ENCODE assay signal across 14 cellular contexts in the genomic region with DNA sequence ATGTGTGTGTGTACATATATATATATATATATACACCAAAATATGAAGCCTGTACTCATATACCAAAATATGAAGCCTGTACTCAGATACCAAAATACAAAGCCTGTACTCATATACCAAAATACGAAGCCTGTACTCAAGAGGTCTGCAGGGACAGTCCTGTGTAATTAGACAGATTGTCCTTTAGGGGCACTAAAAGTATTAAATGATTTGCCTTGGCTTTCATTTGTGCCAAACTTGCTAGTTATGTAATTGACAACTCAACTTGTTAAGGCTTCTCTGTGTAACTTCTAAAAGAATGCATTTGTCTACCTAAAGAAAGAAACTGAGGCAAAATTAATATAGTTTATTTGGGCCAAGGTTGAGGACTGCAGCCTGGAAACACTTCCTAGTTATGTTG.
DNase-seq lines count a peak whose midpoint lies in the region; ATAC-seq, FAIRE-seq and TF ChIP-seq lines count a peak whose summit lies in the region.
"Had no signal": no experiment of that assay in that cellular context is flagged by ENCODE, and none has a peak within 500 bp of the region (broad histone marks: within the 10 kb centered on the region; RNA-seq: fewer than 3 reads in every experiment).

No MANE protein-coding gene starts in this region.

- H3K27ac Mint-ChIP-seq in stimulated activated naive B cell treated with anti-CD40 and anti-IgM and Interleukin-4, amounts not matched to agents 10 μg/mL and 1 μg/mL and 100 μg/mL, for 72 hours: no peak overlapping the region
- H3K27ac Mint-ChIP-seq: CD8-positive, alpha-beta memory T cell had no signal

- H3K27me3 Mint-ChIP-seq in stimulated activated naive B cell treated with anti-CD40 and anti-IgM and Interleukin-4, amounts not matched to agents 10 μg/mL and 1 μg/mL and 100 μg/mL, for 72 hours: peaks cover 0 to 12% of the 10 kb centered on the region in 2 donors

- H3K27ac ChIP-seq in OCI-LY1 (ENCODE audit: low read depth, low read length, poor library complexity, severe bottlenecking): no peak overlapping the region
- H3K27ac ChIP-seq: KMS-11, skin epidermis had no signal

- no peak overlapping the region for H3K9ac ChIP-seq in OCI-LY1 (ENCODE audit: low read length)
- H3K9ac ChIP-seq: KMS-11 had no signal

- H3K36me3 ChIP-seq in OCI-LY1 (ENCODE audit: insufficient read depth, low read length): no peaks in the 10 kb centered on the region

- no peaks in the 10 kb centered on the region for H3K79me2 ChIP-seq in OCI-LY1 (ENCODE audit: insufficient read depth, low read length)

- H3K36me3 Mint-ChIP-seq in stimulated activated naive B cell treated with anti-CD40 and anti-IgM and Interleukin-4, amounts not matched to agents 10 μg/mL and 1 μg/mL and 100 μg/mL, for 72 hours: no peaks in the 10 kb centered on the region

- H2AFZ ChIP-seq in OCI-LY1 (ENCODE audit: low read length): no peak overlapping the region

- H3K4me3 ChIP-seq in OCI-LY1 (ENCODE audit: low read depth, low read length, poor library complexity, severe bottlenecking) (no peak overlapping the region), choroid plexus epithelial cell (ENCODE audit: low read depth, low read length) (no peak overlapping the region)
- H3K4me3 ChIP-seq: skin epidermis had no signal

- DNase-seq in ELR (ENCODE audit: low read depth) (peak; percentile 49), choroid plexus epithelial cell (ENCODE audit: low read depth) (peak; percentile 13), hepatic stellate cell (ENCODE audit: low spot score) (no peak), anterior cingulate cortex (lab: John Stamatoyannopoulos, UW) (no peak)
- no peak for DNase-seq in stimulated activated naive B cell treated with anti-CD40 and anti-IgM and Interleukin-4, amounts not matched to agents 10 μg/mL and 1 μg/mL and 100 μg/mL, for 72 hours
- DNase-seq: aorta; CD8-positive, alpha-beta memory T cell; NCI-H526 treated with DMSO at 0.1 percent for 48 hours; T1000 had no signal

- no peak for ATAC-seq in GM18870 (IDR thresholded peaks at IDR 0.05; ENCODE audit: unreplicated experiment)
- no peak for ATAC-seq in stimulated activated naive B cell treated with anti-CD40 and anti-IgM and Interleukin-4, amounts not matched to agents 10 μg/mL and 1 μg/mL and 100 μg/mL, for 72 hours (replicated peaks)

- no peak overlapping the region for H3K4me2 ChIP-seq in OCI-LY1 (ENCODE audit: low read length)
- H3K4me2 ChIP-seq: KMS-11 had no signal

- no peak overlapping the region for H3K4me3 Mint-ChIP-seq in stimulated activated naive B cell treated with anti-CD40 and anti-IgM and Interleukin-4, amounts not matched to agents 10 μg/mL and 1 μg/mL and 100 μg/mL, for 72 hours
- H3K4me3 Mint-ChIP-seq: CD8-positive, alpha-beta memory T cell had no signal

- peaks cover 6 to 11% of the 10 kb centered on the region in 2 donors for H3K4me1 Mint-ChIP-seq in stimulated activated naive B cell treated with anti-CD40 and anti-IgM and Interleukin-4, amounts not matched to agents 10 μg/mL and 1 μg/mL and 100 μg/mL, for 72 hours
- H3K4me1 Mint-ChIP-seq: CD8-positive, alpha-beta memory T cell had no signal

- no peaks in the 10 kb centered on the region for H3F3A ChIP-seq in OCI-LY1 (ENCODE audit: insufficient read depth, low read length)

- TF ChIP-seq CTCF in OCI-LY1 (IDR thresholded peaks at IDR 0.05; ENCODE audit: low read length) (peak; percentile 19; the same call in 1 of the 2 replicates), choroid plexus epithelial cell (conservative IDR thresholded peaks at IDR 0.05; ENCODE audit: low read depth, low read length) (no peak)

- H3K9me3 Mint-ChIP-seq in stimulated activated naive B cell treated with anti-CD40 and anti-IgM and Interleukin-4, amounts not matched to agents 10 μg/mL and 1 μg/mL and 100 μg/mL, for 72 hours: peaks cover 2 to 4% of the 10 kb centered on the region in 2 donors
- H3K9me3 Mint-ChIP-seq: CD8-positive, alpha-beta memory T cell had no signal

- FAIRE-seq in A204.1 (lab: Jason Lieb, UNC): peak; percentile 29

- no peaks in the 10 kb centered on the region for H3K9me2 ChIP-seq in OCI-LY1 (ENCODE audit: low read depth, low read length)

- no peaks in the 10 kb centered on the region for H3K9me3 ChIP-seq in OCI-LY1 (ENCODE audit: low read length)

- no peaks in the 10 kb centered on the region for H3K27me3 ChIP-seq in OCI-LY1 (ENCODE audit: insufficient read depth, low read length)

- no peaks in the 10 kb centered on the region for H3K4me1 ChIP-seq in OCI-LY1 (ENCODE audit: insufficient read depth, low read length, severe bottlenecking)

- H4K20me1 ChIP-seq in OCI-LY1 (ENCODE audit: insufficient read depth, low read length): no peaks in the 10 kb centered on the region

Comparison
In these comparisons a context has a peak if more than half of its experiments do, and no peak if none do; other contexts are left out.
1. DNase-seq: peak in ELR (single experiment) and choroid plexus epithelial cell (single experiment); none in stimulated activated naive B cell treated with anti-CD40 and anti-IgM and Interleukin-4, amounts not matched to agents 10 μg/mL and 1 μg/mL and 100 μg/mL, for 72 hours (single experiment), hepatic stellate cell (single experiment) and anterior cingulate cortex (0 of 58).